In the genomic region with DNA sequence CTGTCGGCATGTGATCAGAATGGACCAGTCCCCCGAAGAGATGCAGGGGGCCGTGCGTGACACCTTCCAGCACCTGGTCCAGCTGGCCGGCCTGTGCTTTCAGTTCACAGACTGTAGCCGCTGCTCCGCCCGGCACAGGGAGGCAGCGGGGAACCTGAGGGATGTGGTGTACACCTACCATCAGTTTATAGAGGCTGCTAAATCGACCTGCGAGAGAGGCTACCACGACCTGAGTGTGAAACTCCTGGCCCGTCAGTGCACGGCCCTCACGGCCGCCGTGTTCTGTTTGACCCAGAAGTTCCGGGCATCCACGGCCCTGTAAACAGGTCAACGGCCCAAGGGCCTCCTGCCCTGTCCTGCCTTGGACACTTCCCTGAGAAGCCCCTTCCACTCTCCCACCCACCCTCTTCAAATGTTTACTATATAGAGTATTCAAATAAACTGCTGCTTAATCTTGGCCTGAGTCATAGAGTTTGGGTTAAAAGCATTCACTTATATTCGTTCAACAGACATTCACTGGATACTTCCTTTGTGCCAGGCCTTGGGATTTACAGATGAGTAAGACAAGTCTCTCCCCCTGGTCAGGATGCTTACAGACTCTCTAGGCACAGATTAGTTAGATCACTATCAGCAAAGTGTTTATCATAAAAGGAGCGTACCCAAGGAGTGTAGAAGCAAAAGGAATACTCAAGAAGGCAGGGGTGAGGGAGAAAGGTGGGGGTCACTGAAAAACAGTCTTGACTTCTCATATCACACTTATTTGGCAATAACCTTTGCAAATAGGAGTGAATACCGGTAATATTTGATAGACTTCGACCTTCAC, we compare ENCODE assay signal across 1 cellular context.
TF ChIP-seq lines count a peak whose summit lies in the region.

No MANE protein-coding gene starts in this region.

TF ChIP-seq in A549, 52 proteins besides CTCF, POLR2A, EP300 and RAD21 (continued from another document):
- TF ChIP-seq, protein P1, sequence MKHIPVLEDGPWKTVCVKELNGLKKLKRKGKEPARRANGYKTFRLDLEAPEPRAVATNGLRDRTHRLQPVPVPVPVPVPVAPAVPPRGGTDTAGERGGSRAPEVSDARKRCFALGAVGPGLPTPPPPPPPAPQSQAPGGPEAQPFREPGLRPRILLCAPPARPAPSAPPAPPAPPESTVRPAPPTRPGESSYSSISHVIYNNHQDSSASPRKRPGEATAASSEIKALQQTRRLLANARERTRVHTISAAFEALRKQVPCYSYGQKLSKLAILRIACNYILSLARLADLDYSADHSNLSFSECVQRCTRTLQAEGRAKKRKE (CRISPR knock-in tag; IDR thresholded peaks at IDR 0.05; ENCODE audit: low read depth): no peak
- TF ChIP-seq HDAC2 (IDR thresholded peaks at IDR 0.05) (no peak), ESRRA (IDR thresholded peaks at IDR 0.05; ENCODE audit: borderline replicate concordance, low read length) (no peak), MAX (IDR thresholded peaks at IDR 0.05) (no peak), ZC3H11A (IDR thresholded peaks at IDR 0.05) (no peak), REST (IDR thresholded peaks at IDR 0.05) (no peak), MAFK (IDR thresholded peaks at IDR 0.05; ENCODE audit: partially characterized antibody) (no peak)
